In the genomic region with DNA sequence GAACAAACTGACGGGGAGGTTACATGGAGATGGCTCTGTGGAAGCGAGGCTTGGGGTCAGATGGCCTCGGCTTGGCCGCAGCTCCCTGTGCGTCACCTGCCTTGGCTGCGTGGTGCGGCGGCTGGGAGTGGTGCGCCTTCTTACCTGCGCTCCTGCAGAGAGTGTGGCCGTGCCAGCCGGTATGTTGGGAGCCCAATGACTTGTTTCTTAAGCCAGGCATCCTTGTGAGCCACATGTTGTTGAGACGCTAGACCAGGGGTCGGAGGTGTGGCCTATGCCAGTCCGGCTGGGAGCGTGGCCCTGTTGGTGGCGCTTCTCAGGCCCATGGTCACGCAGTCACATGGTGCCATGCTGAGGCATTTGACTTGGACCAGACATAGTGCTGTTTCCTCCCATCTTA, we compare ENCODE assay signal across 14 cellular contexts. TPM values are rescaled to one million over a fixed set of nuclear protein-coding genes. Genes with fewer than 3 reads are reported as not detected.
DNase-seq lines count a peak whose midpoint lies in the region; ATAC-seq, FAIRE-seq and TF ChIP-seq lines count a peak whose summit lies in the region.
"Had no signal": no experiment of that assay in that cellular context is flagged by ENCODE, and none has a peak within 500 bp of the region (broad histone marks: within the 10 kb centered on the region; RNA-seq: fewer than 3 reads in every experiment).

No MANE protein-coding gene starts in this region.

- no peak for TF ChIP-seq POLR2A in HepG2 (IDR thresholded peaks at IDR 0.05; ENCODE audit: insufficient read depth in 1 of 2, low read depth in 2 of 2, low read length in 2 of 2)
- TF ChIP-seq POLR2A in suprapubic skin (IDR thresholded peaks at IDR 0.05): no peak
- no peak for TF ChIP-seq POLR2A in lower leg skin (IDR thresholded peaks at IDR 0.05)

- in situ Hi-C loops in HepG2 (cut with HindIII; ENCODE audit: extremely low pct_ligation_motif_present, low pct_unique_long_range_greater_than_20kb): no loop called here

- CTCF ChIA-PET in HepG2 (lab: Yijun Ruan, JAX; ENCODE audit: low intra/inter-chr PET ratio, low total read pairs): interaction anchor here (1.5 to 1.8 kb wide), 3 partner anchors 178 to 188 kb away, joined by 7 to 29 read pairs (median 11); no protein-coding TSS in a partner anchor

- no peaks in the 10 kb centered on the region for H3K27me3 ChIP-seq in KMS-11 (ENCODE audit: insufficient read depth, low read depth)
- no peaks in the 10 kb centered on the region for H3K27me3 ChIP-seq in HepG2 (ENCODE audit: control insufficient read depth in 1 of 2, insufficient read depth in 2 of 2, low read length in 2 of 2)
- H3K27me3 ChIP-seq in suprapubic skin: no peaks in the 10 kb centered on the region
- H3K27me3 ChIP-seq: MG63, Peyer's patch, thyroid gland had no signal

- TF ChIP-seq RAD21 in HepG2 (CRISPR knock-in tag; IDR thresholded peaks at IDR 0.05): no peak

- H3K4me3 ChIP-seq in KMS-11 (IDR thresholded peaks at IDR 0.05; ENCODE audit: insufficient read depth, low read depth, low read length): no peak overlapping the region
- H3K4me3 ChIP-seq in coronary artery: no peak overlapping the region
- H3K4me3 ChIP-seq in HepG2 (replicated peaks in 1 of 3; ENCODE audit: insufficient read depth in 1 of 3, low read depth in 2 of 3, low read length in 3 of 3): no peak overlapping the region
- H3K4me3 ChIP-seq in suprapubic skin: no peak overlapping the region
- H3K4me3 ChIP-seq in lower leg skin (ENCODE audit: low read depth, poor library complexity, severe bottlenecking): no peak overlapping the region
- H3K4me3 ChIP-seq: MG63, Peyer's patch, thyroid gland had no signal

- H4K20me1 ChIP-seq in KMS-11 (ENCODE audit: insufficient read depth) (0 out of 2 replicates have a peak, but pooled peaks cover 3% of the 10 kb centered on the region), HepG2 (ENCODE audit: insufficient read depth, low read length) (peaks cover 22% of the 10 kb centered on the region; the same call in 1 of the 2 replicates)

- no peak for TF ChIP-seq EP300 in HepG2 (IDR thresholded peaks at IDR 0.05; ENCODE audit: low read depth in 2 of 2, low read length in 2 of 2)
- no peak for TF ChIP-seq EP300 in HepG2 (CRISPR knock-in tag; IDR thresholded peaks at IDR 0.05; ENCODE audit: borderline replicate concordance)
- TF ChIP-seq EP300 in suprapubic skin (IDR thresholded peaks at IDR 0.05): no peak

- no peak for ATAC-seq in HepG2

- DNase-seq in coronary artery (ENCODE audit: low spot score) (no peak), HepG2 (ENCODE audit: low spot score) (no peak), suprapubic skin (ENCODE audit: low spot score in 2 of 2) (no peak), SIG-M5 treated with dmso at 0.1 percent for 504 hours (lab: John Stamatoyannopoulos, UW; ENCODE audit: unreplicated experiment) (no peak), HUDEP-2 (lab: John Stamatoyannopoulos, UW; ENCODE audit: unreplicated experiment in 76 of 76) (no peak), lower leg skin (ENCODE audit: low spot score in 2 of 2) (no peak), NCI-H1436 (lab: John Stamatoyannopoulos, UW) (no peak)
- DNase-seq: NCI-H2029 treated with DMSO at 0.1 percent for 48 hours had no signal

- H3K9me3 ChIP-seq in HepG2 (ENCODE audit: low read length): no peaks in the 10 kb centered on the region
- H3K9me3 ChIP-seq in suprapubic skin: no peaks in the 10 kb centered on the region
- H3K9me3 ChIP-seq: MG63, Peyer's patch, thyroid gland had no signal

- H3K79me2 ChIP-seq in KMS-11 (ENCODE audit: insufficient read depth, low read depth): peaks cover 70% of the 10 kb centered on the region
- peaks cover 54% of the 10 kb centered on the region for H3K79me2 ChIP-seq in HepG2 (ENCODE audit: insufficient read depth, low read length)

- no peak overlapping the region for H2AFZ ChIP-seq in KMS-11 (ENCODE audit: low read depth)
- H2AFZ ChIP-seq in HepG2 (ENCODE audit: low read length): no peak overlapping the region

- H3K36me3 ChIP-seq in KMS-11 (ENCODE audit: insufficient read depth) (peaks cover 3% of the 10 kb centered on the region; the same call in 1 of the 2 replicates), HepG2 (replicated peaks in 1 of 2; ENCODE audit: control insufficient read depth in 1 of 2, insufficient read depth in 2 of 2, low read length in 2 of 2) (peaks cover 22 to 58% of the 10 kb centered on the region in 2 experiments; a peak in 4 of 5 replicates), suprapubic skin (peaks cover 43% of the 10 kb centered on the region)
- H3K36me3 ChIP-seq: thyroid gland had no signal

- peak overlapping the region; percentile 9 for H3K4me2 ChIP-seq in KMS-11
- H3K4me2 ChIP-seq in HepG2 (ENCODE audit: low read depth, low read length): no peak overlapping the region

- no peak for FAIRE-seq in HepG2 (lab: Jason Lieb, UNC)

- peak overlapping the region; percentile 15 for H3K27ac ChIP-seq in KMS-11
- H3K27ac ChIP-seq in coronary artery: peak overlapping the region; percentile 91 to 92
- no peak overlapping the region for H3K27ac ChIP-seq in HepG2 (ENCODE audit: extremely low read length, insufficient read depth, low read length)
- H3K27ac ChIP-seq in suprapubic skin: peak overlapping the region; percentile 44
- H3K27ac ChIP-seq: thyroid gland had no signal

- POLR2A ChIA-PET in HepG2 (lab: Yijun Ruan, JAX): interaction anchor here (0.8 to 1.0 kb wide), 2 partner anchors 36 to 186 kb away, joined by 3 read pairs; no protein-coding TSS in a partner anchor

- H3K9ac ChIP-seq in KMS-11: no peak overlapping the region
- H3K9ac ChIP-seq in HepG2 (ENCODE audit: insufficient read depth, low read depth, low read length): no peak overlapping the region

- BruUV-seq in HepG2 (replicated peaks; lab: Mats Ljungman, UMichigan): no TSS peak

- intact Hi-C loops in HepG2 (cut with micrococcal nuclease; ENCODE audit: unreplicated experiment): no loop called here
- intact Hi-C loops in lower leg skin (cut with DNase I; ENCODE audit: low total_unique reads): loop anchor here (5.0 kb wide), 1 partner anchor 177 kb away; no protein-coding TSS in a partner anchor

- WGBS in HepG2 (ENCODE audit: low lambda C conversion rate): 96% methylated on average over 17 of the region's 18 CpGs
- WGBS in suprapubic skin: 85% methylated on average over 15 of the region's 18 CpGs
- WGBS in lower leg skin, 2 donors: 90 to 91% methylated on average over 16 to 18 of the region's 18 CpGs

- TF ChIP-seq CTCF in KMS-11 (conservative IDR thresholded peaks at IDR 0.05; ENCODE audit: low read depth, low read length) (no peak), coronary artery (IDR thresholded peaks at IDR 0.05) (no peak), HepG2 (CRISPR knock-in tag; IDR thresholded peaks at IDR 0.05) (no peak), suprapubic skin (IDR thresholded peaks at IDR 0.05) (no peak), lower leg skin (IDR thresholded peaks at IDR 0.05) (no peak)

- H3K4me1 ChIP-seq in KMS-11 (ENCODE audit: low read depth, poor library complexity, severe bottlenecking) (peaks cover 59% of the 10 kb centered on the region), HepG2 (ENCODE audit: insufficient read depth, low read length) (peaks cover 8% of the 10 kb centered on the region; the same call in 1 of the 2 replicates), suprapubic skin (peaks cover 17% of the 10 kb centered on the region)

RNA-seq across cellular contexts. Expression of gene SLX9, which starts 10.5 kb away (rescaled TPM):
- total RNA-seq in HepG2 (2016; rRNA removed; fragmentation: Illumina TruSeq; extraction: Trizol) (47.1 and 51.5 TPM in 2 replicates), suprapubic skin (10 to 100 TPM; 13.4 to 16.9 (median 14.4) TPM), lower leg skin (10 to 100 TPM; 19.0 to 36.4 (median 31.6) TPM)
- 43.4 and 50.9 TPM in 2 replicates for total RNA-seq in HepG2 (2016; cell fraction: cytosol; rRNA removed; fragmentation: Illumina TruSeq; extraction: Trizol; ENCODE audit: low read depth)
- 51.9 and 55.4 TPM in 2 replicates for total RNA-seq in HepG2 (2016; cell fraction: insoluble cytoplasmic fraction; rRNA removed; fragmentation: Illumina TruSeq; extraction: Trizol)
- total RNA-seq in HepG2 (2016; cell fraction: membrane; rRNA removed; fragmentation: Illumina TruSeq; extraction: Trizol): 31.2 and 37.8 TPM in 2 replicates
- 17.3 and 20.5 TPM in 2 replicates for total RNA-seq in HepG2 (2016; cell fraction: nucleus; rRNA removed; fragmentation: Illumina TruSeq; extraction: Trizol)
- polyA plus RNA-seq in HepG2 (2011; rRNA removed): 21.0 and 22.6 TPM in 2 replicates
- 32.4 and 47.0 TPM in 2 replicates for polyA plus RNA-seq in HepG2 (2011; cell fraction: cytosol; rRNA removed)
- 22.9 and 26.2 TPM in 2 replicates for polyA plus RNA-seq in HepG2 (2011; cell fraction: nucleus; rRNA removed)
- 22.9 TPM in 2 replicates for polyA plus RNA-seq in HepG2 (2012)
- 43.3 and 45.1 TPM in 2 replicates for polyA plus RNA-seq in HepG2 (2016; cell fraction: cytosol; fragmentation: Illumina TruSeq; extraction: Trizol; ENCODE audit: low read depth)
- polyA plus RNA-seq in HepG2 (2016; cell fraction: insoluble cytoplasmic fraction; fragmentation: Illumina TruSeq; extraction: Trizol; ENCODE audit: low read depth): 53.9 and 57.5 TPM in 2 replicates
- polyA plus RNA-seq in HepG2 (2016; cell fraction: membrane; fragmentation: Illumina TruSeq; extraction: Trizol; ENCODE audit: low read depth): 27.6 and 29.8 TPM in 2 replicates
- polyA plus RNA-seq in HepG2 (2016; cell fraction: nucleus; fragmentation: Illumina TruSeq; extraction: Trizol; ENCODE audit: insufficient read depth, low read depth): 35.4 and 41.4 TPM in 2 replicates
- polyA minus RNA-seq in HepG2 (2011; rRNA and poly(A)+ RNA removed; ENCODE audit: low replicate concordance): 14.1 and 17.2 TPM in 2 replicates
- polyA minus RNA-seq in HepG2 (2011; cell fraction: cytosol; rRNA and poly(A)+ RNA removed): 15.8 and 22.1 TPM in 2 replicates
- polyA minus RNA-seq in HepG2 (2011; cell fraction: nucleus; rRNA and poly(A)+ RNA removed): 5.8 and 8.6 TPM in 2 replicates

RNA-seq across cellular contexts. Expression of gene ITGB2, which starts 29.7 kb away (rescaled TPM):
- 1.6 and 4.2 TPM in 2 replicates for total RNA-seq in HepG2 (2016; rRNA removed; fragmentation: Illumina TruSeq; extraction: Trizol)
- 0.71 and 0.91 TPM in 2 replicates for total RNA-seq in HepG2 (2016; cell fraction: cytosol; rRNA removed; fragmentation: Illumina TruSeq; extraction: Trizol; ENCODE audit: low read depth)
- 2.3 and 3.5 TPM in 2 replicates for total RNA-seq in HepG2 (2016; cell fraction: insoluble cytoplasmic fraction; rRNA removed; fragmentation: Illumina TruSeq; extraction: Trizol)
- total RNA-seq in HepG2 (2016; cell fraction: membrane; rRNA removed; fragmentation: Illumina TruSeq; extraction: Trizol): 1.2 and 1.9 TPM in 2 replicates
- total RNA-seq in HepG2 (2016; cell fraction: nucleus; rRNA removed; fragmentation: Illumina TruSeq; extraction: Trizol): 6.5 and 6.6 TPM in 2 replicates
- polyA plus RNA-seq in HepG2 (2011; rRNA removed): 18.0 and 26.4 TPM in 2 replicates
- 22.3 and 25.2 TPM in 2 replicates for polyA plus RNA-seq in HepG2 (2011; cell fraction: cytosol; rRNA removed)
- 63.6 and 64.3 TPM in 2 replicates for polyA plus RNA-seq in HepG2 (2011; cell fraction: nucleus; rRNA removed)
- polyA plus RNA-seq in HepG2 (2012): 28.1 and 37.9 TPM in 2 replicates
- 0.53 and 1.0 TPM in 2 replicates for polyA plus RNA-seq in HepG2 (2016; cell fraction: cytosol; fragmentation: Illumina TruSeq; extraction: Trizol; ENCODE audit: low read depth)
- polyA plus RNA-seq in HepG2 (2016; cell fraction: insoluble cytoplasmic fraction; fragmentation: Illumina TruSeq; extraction: Trizol; ENCODE audit: low read depth): 2.2 and 2.5 TPM in 2 replicates
- polyA plus RNA-seq in HepG2 (2016; cell fraction: membrane; fragmentation: Illumina TruSeq; extraction: Trizol; ENCODE audit: low read depth): 1.3 and 1.5 TPM in 2 replicates
- polyA plus RNA-seq in HepG2 (2016; cell fraction: nucleus; fragmentation: Illumina TruSeq; extraction: Trizol; ENCODE audit: insufficient read depth, low read depth): 5.9 and 7.0 TPM in 2 replicates
- 1.4 and 26.8 TPM in 2 replicates for polyA minus RNA-seq in HepG2 (2011; rRNA and poly(A)+ RNA removed; ENCODE audit: low replicate concordance)
- 11.9 and 12.6 TPM in 2 replicates for polyA minus RNA-seq in HepG2 (2011; cell fraction: cytosol; rRNA and poly(A)+ RNA removed)
- 10.0 and 14.7 TPM in 2 replicates for polyA minus RNA-seq in HepG2 (2011; cell fraction: nucleus; rRNA and poly(A)+ RNA removed)
- 10 to 100 TPM; 11.2 to 18.8 (median 15.3) TPM for total RNA-seq in suprapubic skin
- 10 to 100 TPM; 18.4 to 40.7 (median 20.4) TPM for total RNA-seq in lower leg skin
- total RNA-seq: fibroblast of lung had no signal
- polyA plus RNA-seq: BJ had no signal
